In the genomic region with DNA sequence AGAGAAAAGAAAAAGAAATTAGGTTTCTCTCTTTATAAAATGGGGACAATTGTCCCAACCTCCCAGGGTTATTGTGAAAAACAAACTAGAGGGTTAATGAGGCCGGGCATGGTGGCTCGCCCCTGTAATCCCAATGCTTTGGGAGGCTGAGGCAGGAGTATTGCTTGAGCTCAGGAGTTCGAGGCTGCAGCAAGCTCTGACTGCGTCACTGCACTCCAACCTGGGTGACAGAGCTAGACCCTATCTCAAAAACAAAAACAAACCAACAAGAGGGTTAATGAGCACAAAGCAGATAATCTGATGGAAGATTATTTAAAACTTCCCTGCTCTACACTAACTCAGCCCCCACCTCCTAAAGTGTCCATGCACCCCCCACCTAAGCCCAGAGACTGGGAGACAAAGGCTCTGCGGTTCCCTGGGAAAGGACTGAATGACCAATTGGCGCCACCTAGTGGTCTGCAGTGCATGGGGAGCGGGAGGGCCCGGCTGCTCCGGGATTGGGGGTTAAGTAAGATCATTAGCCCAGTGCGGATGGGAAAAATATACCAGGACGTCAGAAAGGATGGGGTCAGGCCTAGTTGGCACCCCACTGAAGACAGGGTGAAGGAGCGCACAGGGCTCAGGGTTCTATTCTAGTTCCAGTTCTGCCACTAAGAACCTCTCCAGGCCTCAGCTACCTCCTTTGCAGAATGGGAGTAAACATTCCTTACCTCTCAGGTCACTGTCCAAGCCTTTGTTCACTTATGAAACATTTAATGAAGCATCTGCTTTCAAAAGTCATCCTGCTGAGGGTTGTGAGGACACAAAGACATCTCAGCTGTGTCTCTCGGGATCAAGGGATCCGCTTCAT, we compare ENCODE assay signal across 1 cellular context.
TF ChIP-seq lines count a peak whose summit lies in the region.

No MANE protein-coding gene starts in this region.

TF ChIP-seq in WTC11, 78 proteins besides CTCF, POLR2A, EP300 and RAD21 (continued from another document):
- TF ChIP-seq ATF1 (CRISPR knock-in tag; IDR thresholded peaks at IDR 0.05), result no peak
